Comparison of ENCODE assay signal across 1 cellular context in the genomic region with DNA sequence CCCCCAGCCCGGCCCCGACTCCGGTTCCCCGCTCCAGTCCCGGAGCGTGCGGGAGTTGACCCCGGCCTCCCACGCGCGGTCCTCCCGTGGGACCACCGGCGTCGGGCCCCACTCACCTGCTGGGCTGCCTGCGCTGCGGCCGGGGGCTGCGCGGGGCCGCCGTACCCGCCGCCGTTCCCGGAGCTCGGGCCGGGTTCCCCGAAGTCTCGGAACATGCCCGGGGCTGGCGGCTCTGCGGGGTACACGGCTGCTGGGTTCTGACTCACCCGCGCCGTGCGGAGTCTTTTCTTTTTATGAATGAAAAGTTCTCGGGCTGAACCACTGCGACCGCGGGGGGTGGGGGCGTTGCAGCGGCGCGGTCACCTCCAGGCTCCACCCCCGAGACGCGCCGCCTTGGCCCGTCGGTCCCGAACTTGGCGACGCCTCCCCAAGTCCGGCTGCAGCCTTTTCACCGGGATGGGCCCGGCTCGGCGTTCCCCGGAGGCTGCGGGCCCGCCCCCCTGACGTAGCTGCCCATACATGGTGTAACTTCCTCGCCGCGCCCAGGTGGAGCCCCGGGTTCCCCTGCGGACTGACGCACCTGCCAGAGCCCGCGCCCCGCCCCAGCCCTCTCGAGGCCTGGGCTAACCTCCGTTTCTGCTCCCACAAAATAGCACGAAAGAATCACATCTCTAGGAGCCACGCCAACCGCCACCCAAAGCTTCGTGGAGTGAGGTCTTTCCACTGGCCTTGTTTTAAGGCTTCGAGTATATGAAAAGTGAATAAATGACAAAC.
TF ChIP-seq lines count a peak whose summit lies in the region.

Gene FOSL1, minus strand, starts transcription at position 264 of the 774 bp plus-strand sequence. Its CDS starts 49 bp downstream, at position 215.

TF ChIP-seq in HepG2, 621 proteins besides CTCF, POLR2A, EP300 and RAD21 (continued from another document and continues in another):
- TF ChIP-seq, protein P1, sequence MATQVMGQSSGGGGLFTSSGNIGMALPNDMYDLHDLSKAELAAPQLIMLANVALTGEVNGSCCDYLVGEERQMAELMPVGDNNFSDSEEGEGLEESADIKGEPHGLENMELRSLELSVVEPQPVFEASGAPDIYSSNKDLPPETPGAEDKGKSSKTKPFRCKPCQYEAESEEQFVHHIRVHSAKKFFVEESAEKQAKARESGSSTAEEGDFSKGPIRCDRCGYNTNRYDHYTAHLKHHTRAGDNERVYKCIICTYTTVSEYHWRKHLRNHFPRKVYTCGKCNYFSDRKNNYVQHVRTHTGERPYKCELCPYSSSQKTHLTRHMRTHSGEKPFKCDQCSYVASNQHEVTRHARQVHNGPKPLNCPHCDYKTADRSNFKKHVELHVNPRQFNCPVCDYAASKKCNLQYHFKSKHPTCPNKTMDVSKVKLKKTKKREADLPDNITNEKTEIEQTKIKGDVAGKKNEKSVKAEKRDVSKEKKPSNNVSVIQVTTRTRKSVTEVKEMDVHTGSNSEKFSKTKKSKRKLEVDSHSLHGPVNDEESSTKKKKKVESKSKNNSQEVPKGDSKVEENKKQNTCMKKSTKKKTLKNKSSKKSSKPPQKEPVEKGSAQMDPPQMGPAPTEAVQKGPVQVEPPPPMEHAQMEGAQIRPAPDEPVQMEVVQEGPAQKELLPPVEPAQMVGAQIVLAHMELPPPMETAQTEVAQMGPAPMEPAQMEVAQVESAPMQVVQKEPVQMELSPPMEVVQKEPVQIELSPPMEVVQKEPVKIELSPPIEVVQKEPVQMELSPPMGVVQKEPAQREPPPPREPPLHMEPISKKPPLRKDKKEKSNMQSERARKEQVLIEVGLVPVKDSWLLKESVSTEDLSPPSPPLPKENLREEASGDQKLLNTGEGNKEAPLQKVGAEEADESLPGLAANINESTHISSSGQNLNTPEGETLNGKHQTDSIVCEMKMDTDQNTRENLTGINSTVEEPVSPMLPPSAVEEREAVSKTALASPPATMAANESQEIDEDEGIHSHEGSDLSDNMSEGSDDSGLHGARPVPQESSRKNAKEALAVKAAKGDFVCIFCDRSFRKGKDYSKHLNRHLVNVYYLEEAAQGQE (IDR thresholded peaks at IDR 0.05; ENCODE audit: borderline replicate concordance in 1 of 2, low read depth in 1 of 2, low read length in 2 of 2), result no peak
- no peak for TF ChIP-seq ZFP37 (CRISPR knock-in tag; IDR thresholded peaks at IDR 0.05; ENCODE audit: borderline replicate concordance)
- TF ChIP-seq, protein P2, sequence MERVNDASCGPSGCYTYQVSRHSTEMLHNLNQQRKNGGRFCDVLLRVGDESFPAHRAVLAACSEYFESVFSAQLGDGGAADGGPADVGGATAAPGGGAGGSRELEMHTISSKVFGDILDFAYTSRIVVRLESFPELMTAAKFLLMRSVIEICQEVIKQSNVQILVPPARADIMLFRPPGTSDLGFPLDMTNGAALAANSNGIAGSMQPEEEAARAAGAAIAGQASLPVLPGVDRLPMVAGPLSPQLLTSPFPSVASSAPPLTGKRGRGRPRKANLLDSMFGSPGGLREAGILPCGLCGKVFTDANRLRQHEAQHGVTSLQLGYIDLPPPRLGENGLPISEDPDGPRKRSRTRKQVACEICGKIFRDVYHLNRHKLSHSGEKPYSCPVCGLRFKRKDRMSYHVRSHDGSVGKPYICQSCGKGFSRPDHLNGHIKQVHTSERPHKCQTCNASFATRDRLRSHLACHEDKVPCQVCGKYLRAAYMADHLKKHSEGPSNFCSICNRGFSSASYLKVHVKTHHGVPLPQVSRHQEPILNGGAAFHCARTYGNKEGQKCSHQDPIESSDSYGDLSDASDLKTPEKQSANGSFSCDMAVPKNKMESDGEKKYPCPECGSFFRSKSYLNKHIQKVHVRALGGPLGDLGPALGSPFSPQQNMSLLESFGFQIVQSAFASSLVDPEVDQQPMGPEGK (CRISPR knock-in tag; IDR thresholded peaks at IDR 0.05), result peak; percentile 79
- TF ChIP-seq, protein P3, sequence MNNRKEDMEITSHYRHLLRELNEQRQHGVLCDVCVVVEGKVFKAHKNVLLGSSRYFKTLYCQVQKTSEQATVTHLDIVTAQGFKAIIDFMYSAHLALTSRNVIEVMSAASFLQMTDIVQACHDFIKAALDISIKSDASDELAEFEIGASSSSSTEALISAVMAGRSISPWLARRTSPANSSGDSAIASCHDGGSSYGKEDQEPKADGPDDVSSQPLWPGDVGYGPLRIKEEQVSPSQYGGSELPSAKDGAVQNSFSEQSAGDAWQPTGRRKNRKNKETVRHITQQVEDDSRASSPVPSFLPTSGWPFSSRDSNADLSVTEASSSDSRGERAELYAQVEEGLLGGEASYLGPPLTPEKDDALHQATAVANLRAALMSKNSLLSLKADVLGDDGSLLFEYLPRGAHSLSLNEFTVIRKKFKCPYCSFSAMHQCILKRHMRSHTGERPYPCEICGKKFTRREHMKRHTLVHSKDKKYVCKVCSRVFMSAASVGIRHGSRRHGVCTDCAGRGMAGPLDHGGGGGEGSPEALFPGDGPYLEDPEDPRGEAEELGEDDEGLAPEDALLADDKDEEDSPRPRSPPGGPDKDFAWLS (CRISPR knock-in tag; IDR thresholded peaks at IDR 0.05; ENCODE audit: borderline replicate concordance), result no peak
- no peak for TF ChIP-seq MTA3 (CRISPR knock-in tag; IDR thresholded peaks at IDR 0.05)
- TF ChIP-seq EED (CRISPR knock-in tag; IDR thresholded peaks at IDR 0.05), result no peak
- TF ChIP-seq ZNF816 (CRISPR knock-in tag; IDR thresholded peaks at IDR 0.05; ENCODE audit: borderline replicate concordance), result no peak
- TF ChIP-seq, protein P4, sequence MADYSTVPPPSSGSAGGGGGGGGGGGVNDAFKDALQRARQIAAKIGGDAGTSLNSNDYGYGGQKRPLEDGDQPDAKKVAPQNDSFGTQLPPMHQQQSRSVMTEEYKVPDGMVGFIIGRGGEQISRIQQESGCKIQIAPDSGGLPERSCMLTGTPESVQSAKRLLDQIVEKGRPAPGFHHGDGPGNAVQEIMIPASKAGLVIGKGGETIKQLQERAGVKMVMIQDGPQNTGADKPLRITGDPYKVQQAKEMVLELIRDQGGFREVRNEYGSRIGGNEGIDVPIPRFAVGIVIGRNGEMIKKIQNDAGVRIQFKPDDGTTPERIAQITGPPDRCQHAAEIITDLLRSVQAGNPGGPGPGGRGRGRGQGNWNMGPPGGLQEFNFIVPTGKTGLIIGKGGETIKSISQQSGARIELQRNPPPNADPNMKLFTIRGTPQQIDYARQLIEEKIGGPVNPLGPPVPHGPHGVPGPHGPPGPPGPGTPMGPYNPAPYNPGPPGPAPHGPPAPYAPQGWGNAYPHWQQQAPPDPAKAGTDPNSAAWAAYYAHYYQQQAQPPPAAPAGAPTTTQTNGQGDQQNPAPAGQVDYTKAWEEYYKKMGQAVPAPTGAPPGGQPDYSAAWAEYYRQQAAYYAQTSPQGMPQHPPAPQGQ (CRISPR knock-in tag; IDR thresholded peaks at IDR 0.05; ENCODE audit: borderline replicate concordance), result no peak
- no peak for TF ChIP-seq IKZF1 (IDR thresholded peaks at IDR 0.05)
- peak; percentile 64 for TF ChIP-seq XRCC5 (optimal IDR thresholded peaks at IDR 0.05; ENCODE audit: low read length)
- no peak for TF ChIP-seq ZNF354B (CRISPR knock-in tag; IDR thresholded peaks at IDR 0.05)
- TF ChIP-seq, protein P5, sequence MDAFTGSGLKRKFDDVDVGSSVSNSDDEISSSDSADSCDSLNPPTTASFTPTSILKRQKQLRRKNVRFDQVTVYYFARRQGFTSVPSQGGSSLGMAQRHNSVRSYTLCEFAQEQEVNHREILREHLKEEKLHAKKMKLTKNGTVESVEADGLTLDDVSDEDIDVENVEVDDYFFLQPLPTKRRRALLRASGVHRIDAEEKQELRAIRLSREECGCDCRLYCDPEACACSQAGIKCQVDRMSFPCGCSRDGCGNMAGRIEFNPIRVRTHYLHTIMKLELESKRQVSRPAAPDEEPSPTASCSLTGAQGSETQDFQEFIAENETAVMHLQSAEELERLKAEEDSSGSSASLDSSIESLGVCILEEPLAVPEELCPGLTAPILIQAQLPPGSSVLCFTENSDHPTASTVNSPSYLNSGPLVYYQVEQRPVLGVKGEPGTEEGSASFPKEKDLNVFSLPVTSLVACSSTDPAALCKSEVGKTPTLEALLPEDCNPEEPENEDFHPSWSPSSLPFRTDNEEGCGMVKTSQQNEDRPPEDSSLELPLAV (CRISPR knock-in tag; conservative IDR thresholded peaks at IDR 0.05; ENCODE audit: low read depth), result no peak
- TF ChIP-seq, protein P6, sequence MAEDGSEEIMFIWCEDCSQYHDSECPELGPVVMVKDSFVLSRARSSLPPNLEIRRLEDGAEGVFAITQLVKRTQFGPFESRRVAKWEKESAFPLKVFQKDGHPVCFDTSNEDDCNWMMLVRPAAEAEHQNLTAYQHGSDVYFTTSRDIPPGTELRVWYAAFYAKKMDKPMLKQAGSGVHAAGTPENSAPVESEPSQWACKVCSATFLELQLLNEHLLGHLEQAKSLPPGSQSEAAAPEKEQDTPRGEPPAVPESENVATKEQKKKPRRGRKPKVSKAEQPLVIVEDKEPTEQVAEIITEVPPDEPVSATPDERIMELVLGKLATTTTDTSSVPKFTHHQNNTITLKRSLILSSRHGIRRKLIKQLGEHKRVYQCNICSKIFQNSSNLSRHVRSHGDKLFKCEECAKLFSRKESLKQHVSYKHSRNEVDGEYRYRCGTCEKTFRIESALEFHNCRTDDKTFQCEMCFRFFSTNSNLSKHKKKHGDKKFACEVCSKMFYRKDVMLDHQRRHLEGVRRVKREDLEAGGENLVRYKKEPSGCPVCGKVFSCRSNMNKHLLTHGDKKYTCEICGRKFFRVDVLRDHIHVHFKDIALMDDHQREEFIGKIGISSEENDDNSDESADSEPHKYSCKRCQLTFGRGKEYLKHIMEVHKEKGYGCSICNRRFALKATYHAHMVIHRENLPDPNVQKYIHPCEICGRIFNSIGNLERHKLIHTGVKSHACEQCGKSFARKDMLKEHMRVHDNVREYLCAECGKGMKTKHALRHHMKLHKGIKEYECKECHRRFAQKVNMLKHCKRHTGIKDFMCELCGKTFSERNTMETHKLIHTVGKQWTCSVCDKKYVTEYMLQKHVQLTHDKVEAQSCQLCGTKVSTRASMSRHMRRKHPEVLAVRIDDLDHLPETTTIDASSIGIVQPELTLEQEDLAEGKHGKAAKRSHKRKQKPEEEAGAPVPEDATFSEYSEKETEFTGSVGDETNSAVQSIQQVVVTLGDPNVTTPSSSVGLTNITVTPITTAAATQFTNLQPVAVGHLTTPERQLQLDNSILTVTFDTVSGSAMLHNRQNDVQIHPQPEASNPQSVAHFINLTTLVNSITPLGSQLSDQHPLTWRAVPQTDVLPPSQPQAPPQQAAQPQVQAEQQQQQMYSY (CRISPR knock-in tag; IDR thresholded peaks at IDR 0.05), result no peak
- 0 out of 2 replicates have a peak, but pooled peaks have one; percentile 42 for TF ChIP-seq IRF9 (CRISPR knock-in tag; IDR thresholded peaks at IDR 0.05; ENCODE audit: borderline replicate concordance)
- peak; percentile 90 for TF ChIP-seq ZEB1 (IDR thresholded peaks at IDR 0.05; ENCODE audit: insufficient replicate concordance, low read depth)
- no peak for TF ChIP-seq ZNF292 (CRISPR knock-in tag; IDR thresholded peaks at IDR 0.05; ENCODE audit: borderline replicate concordance, low read depth)
- TF ChIP-seq ARID3A (IDR thresholded peaks at IDR 0.05; ENCODE audit: low read depth, low read length), result no peak
- TF ChIP-seq, protein P7, sequence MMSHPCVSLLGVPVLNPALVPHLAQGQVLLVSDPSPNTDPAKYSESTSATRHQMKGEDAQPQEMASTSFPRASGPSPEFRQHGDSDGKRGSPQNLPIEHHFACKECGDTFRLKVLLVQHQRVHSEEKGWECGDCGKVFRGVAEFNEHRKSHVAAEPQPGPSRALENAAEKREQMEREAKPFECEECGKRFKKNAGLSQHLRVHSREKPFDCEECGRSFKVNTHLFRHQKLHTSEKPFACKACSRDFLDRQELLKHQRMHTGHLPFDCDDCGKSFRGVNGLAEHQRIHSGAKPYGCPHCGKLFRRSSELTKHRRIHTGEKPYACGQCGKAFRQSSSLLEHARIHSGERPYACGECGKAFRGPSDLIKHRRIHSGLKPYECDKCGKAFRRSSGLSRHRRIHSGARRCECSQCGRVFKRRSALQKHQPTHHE (CRISPR knock-in tag; IDR thresholded peaks at IDR 0.05; ENCODE audit: borderline replicate concordance), result peak; percentile 78; the same call in 1 of the 2 replicates
- TF ChIP-seq RBFOX2 (IDR thresholded peaks at IDR 0.05; ENCODE audit: low read depth, low read length), result peak; percentile 87
- TF ChIP-seq ZNF607 (CRISPR knock-in tag; IDR thresholded peaks at IDR 0.05; ENCODE audit: borderline replicate concordance), result no peak
- no peak for TF ChIP-seq MYNN (CRISPR knock-in tag; IDR thresholded peaks at IDR 0.05; ENCODE audit: low read depth)
- peak; percentile 27; the same call in 1 of the 2 replicates for TF ChIP-seq ZMYM4 (CRISPR knock-in tag; IDR thresholded peaks at IDR 0.05)
- TF ChIP-seq, protein P8, sequence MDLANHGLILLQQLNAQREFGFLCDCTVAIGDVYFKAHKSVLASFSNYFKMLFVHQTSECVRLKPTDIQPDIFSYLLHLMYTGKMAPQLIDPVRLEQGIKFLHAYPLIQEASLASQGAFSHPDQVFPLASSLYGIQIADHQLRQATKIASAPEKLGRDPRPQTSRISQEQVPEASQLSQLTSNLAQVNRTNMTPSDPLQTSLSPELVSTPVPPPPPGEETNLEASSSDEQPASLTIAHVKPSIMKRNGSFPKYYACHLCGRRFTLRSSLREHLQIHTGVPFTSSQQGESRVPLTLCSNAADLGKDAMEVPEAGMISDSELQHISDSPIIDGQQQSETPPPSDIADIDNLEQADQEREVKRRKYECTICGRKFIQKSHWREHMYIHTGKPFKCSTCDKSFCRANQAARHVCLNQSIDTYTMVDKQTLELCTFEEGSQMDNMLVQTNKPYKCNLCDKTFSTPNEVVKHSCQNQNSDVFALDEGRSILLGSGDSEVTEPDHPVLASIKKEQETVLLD (CRISPR knock-in tag; IDR thresholded peaks at IDR 0.05; ENCODE audit: low read depth), result no peak; the same call in 1 of the 2 replicates
- no peak for TF ChIP-seq ZNF3 (CRISPR knock-in tag; IDR thresholded peaks at IDR 0.05)
- no peak; the same call in 1 of the 2 replicates for TF ChIP-seq ZFX (CRISPR knock-in tag; IDR thresholded peaks at IDR 0.05; ENCODE audit: low read depth)
- no peak for TF ChIP-seq ZNF782 (CRISPR knock-in tag; IDR thresholded peaks at IDR 0.05; ENCODE audit: borderline replicate concordance)
- TF ChIP-seq ZNF737 (CRISPR knock-in tag; IDR thresholded peaks at IDR 0.05; ENCODE audit: borderline replicate concordance), result no peak
- TF ChIP-seq HOXA3 (CRISPR knock-in tag; IDR thresholded peaks at IDR 0.05), result peak; percentile 59
- no peak for TF ChIP-seq KDM5A (IDR thresholded peaks at IDR 0.05; ENCODE audit: borderline replicate concordance, low read length)
- TF ChIP-seq KMT2A (CRISPR knock-in tag; IDR thresholded peaks at IDR 0.05), result peak; percentile 37; the same call in 1 of the 2 replicates
- TF ChIP-seq ARID2 (CRISPR knock-in tag; IDR thresholded peaks at IDR 0.05; ENCODE audit: borderline replicate concordance), result no peak
